ENCODE assay signal across 20 cellular contexts in genomic region chr9:93226819-93227218, GRCh38. TPM values are rescaled to one million over a fixed set of nuclear protein-coding genes. Genes with fewer than 3 reads are reported as not detected.
A peak's percentile ranks its signal among the peaks of the same experiment; 100 is the strongest.
DNase-seq lines count a peak whose midpoint lies in the region; ATAC-seq and TF ChIP-seq lines count a peak whose summit lies in the region.
"Had no signal": no experiment of that assay in that cellular context is flagged by ENCODE, and none has a peak within 500 bp of the region (broad histone marks: within the 10 kb centered on the region; RNA-seq: fewer than 3 reads in every experiment).

No MANE protein-coding gene starts in this region.

- H3K9me3 ChIP-seq in colonic mucosa (no peaks in the 10 kb centered on the region), transverse colon (no peaks in the 10 kb centered on the region)
- H3K9me3 ChIP-seq: HAP-1 had no signal

- intact Hi-C loops in colonic mucosa (cut with DNase I) (no loop called here), transverse colon (cut with DNase I; ENCODE audit: low total_unique reads) (no loop called here)

- in situ Hi-C loops in transverse colon (cut with MboI; ENCODE audit: low pct_ligation_motif_present in 1 of 4, low pct_unique_long_range_greater_than_20kb in 1 of 4, low sequenced_read_pairs in 3 of 4): no loop called here

- H3K36me3 ChIP-seq in colonic mucosa (no peaks in the 10 kb centered on the region), transverse colon (no peaks in the 10 kb centered on the region)
- H3K36me3 ChIP-seq: HAP-1 had no signal

- H3K4me1 ChIP-seq in colonic mucosa (peaks cover 34% of the 10 kb centered on the region), transverse colon (peaks cover 38 to 92% (median 81%) of the 10 kb centered on the region in 4 donors)

- WGBS in transverse colon (ENCODE audit: low coverage in 1 of 2), 2 donors: 51 to 72% methylated on average over 2 to 5 of the region's 5 CpGs

- H3K27me3 ChIP-seq in colonic mucosa (no peaks in the 10 kb centered on the region), transverse colon (no peaks in the 10 kb centered on the region)

- TF ChIP-seq CTCF in colonic mucosa (IDR thresholded peaks at IDR 0.05) (no peak), transverse colon (IDR thresholded peaks at IDR 0.05) (no peak)

- H3K4me3 ChIP-seq in colonic mucosa (no peak overlapping the region), transverse colon (no peak overlapping the region)
- H3K4me3 ChIP-seq: GM23338, HAP-1 had no signal

- TF ChIP-seq POLR2A in transverse colon (IDR thresholded peaks at IDR 0.05): peak; percentile 16

- DNase-seq in NCI-H2171 treated with DMSO at 0.1 percent for 48 hours (lab: John Stamatoyannopoulos, UW): peak; percentile 25
- no peak for DNase-seq in NCI-H2171 (lab: John Stamatoyannopoulos, UW)
- DNase-seq in NCI-H510A (lab: John Stamatoyannopoulos, UW): peak; percentile 28
- DNase-seq in colonic mucosa: peak; percentile 90
- DNase-seq in transverse colon: peak; percentile 86
- DNase-seq in pons (ENCODE audit: low spot score): no peak
- DNase-seq: DMS153, HFFc6, MM.1S, NCI-H2029, NCI-H345, NCI-H524 treated with DMSO at 0.1 percent for 48 hours, SHP77, T-cell had no signal

- peak overlapping the region; percentile 77 for H3K27ac ChIP-seq in colonic mucosa
- H3K27ac ChIP-seq in transverse colon: peak overlapping the region; percentile 66 to 86 (median 79)
- H3K27ac ChIP-seq: KMS-11 had no signal

- H3K9ac ChIP-seq in colonic mucosa (ENCODE audit: low read depth in 2 of 2, low read length in 2 of 2): peak overlapping the region in 1 of 2 donors; percentile 58
- H3K9ac ChIP-seq: KMS-11 had no signal

- no peak for ATAC-seq in GM21723 (IDR thresholded peaks at IDR 0.05; ENCODE audit: unreplicated experiment)
- ATAC-seq: GM23338, T-cell had no signal

- TF ChIP-seq EP300 in transverse colon (IDR thresholded peaks at IDR 0.05; ENCODE audit: low read depth): no peak

RNA-seq across cellular contexts. Expression of gene WNK2, which starts 42.9 kb away (rescaled TPM):
- total RNA-seq in colonic mucosa (100 to 1,000 TPM; 161 to 238 TPM), transverse colon (100 to 1,000 TPM; 133 to 618 (median 157) TPM)
- total RNA-seq: A172, HFFc6, RPMI7951 had no signal

Comparison
In these comparisons a context has a peak if more than half of its experiments do, and no peak if none do; other contexts are left out.
1. DNase-seq: peak in NCI-H2171 treated with DMSO at 0.1 percent for 48 hours (single experiment), NCI-H510A (single experiment), colonic mucosa (single experiment) and transverse colon (single experiment); none in NCI-H2171 (single experiment) and pons (single experiment).